8 cellular contexts compared by ENCODE assay signal in genomic region chr11:119094816-119095065, GRCh38. TPM values are rescaled to one million over a fixed set of nuclear protein-coding genes. Genes with fewer than 3 reads are reported as not detected.
DNase-seq lines count a peak whose midpoint lies in the region; ATAC-seq and TF ChIP-seq lines count a peak whose summit lies in the region.

No MANE protein-coding gene starts in this region.

- TF ChIP-seq POLR2A in GM18505 (IDR thresholded peaks at IDR 0.05; ENCODE audit: borderline replicate concordance, extremely low read depth, insufficient read depth, insufficient read length) = no peak

- peaks cover 35% of the 10 kb centered on the region for H3K79me2 ChIP-seq in smooth muscle cell (ENCODE audit: low read depth)

- H3K4me2 ChIP-seq in BLaER1 (peak overlapping the region; percentile 90), smooth muscle cell (peak overlapping the region; percentile 92)

- peak overlapping the region; percentile 96 for H3K27ac ChIP-seq in BLaER1
- H3K27ac ChIP-seq in caudate nucleus (ENCODE audit: low read depth, low read length) = peak overlapping the region; percentile 89
- H3K27ac ChIP-seq in smooth muscle cell (ENCODE audit: low read depth) = peak overlapping the region; percentile 69

- H3K9ac ChIP-seq in BLaER1 (peak overlapping the region; percentile 97), smooth muscle cell (ENCODE audit: low read depth) (peak overlapping the region; percentile 59)

- H3K36me3 ChIP-seq in BLaER1 = peaks cover 63% of the 10 kb centered on the region
- peaks cover 2% of the 10 kb centered on the region for H3K36me3 ChIP-seq in kidney epithelial cell (ENCODE audit: control insufficient read depth, insufficient read depth, low read length)
- no peaks in the 10 kb centered on the region for H3K36me3 ChIP-seq in smooth muscle cell (ENCODE audit: low read depth)

- TF ChIP-seq CTCF in kidney epithelial cell (IDR thresholded peaks at IDR 0.05; ENCODE audit: insufficient read depth, low read length, poor library complexity, severe bottlenecking) (peak; percentile 81), smooth muscle cell (IDR thresholded peaks at IDR 0.05; ENCODE audit: borderline replicate concordance, insufficient read depth, poor library complexity, severe bottlenecking) (peak; percentile 55)

- H3F3A ChIP-seq in smooth muscle cell (ENCODE audit: low read depth) = peaks cover 14% of the 10 kb centered on the region

- peak; percentile 83 for DNase-seq in RKO (ENCODE audit: low spot score)
- DNase-seq in caudate nucleus (lab: John Stamatoyannopoulos, UW) = peak in 44 of 61 donors; percentile 27 to 86 (median 72)
- no peak for DNase-seq in kidney epithelial cell (ENCODE audit: low read depth)
- no peak for DNase-seq in smooth muscle cell (lab: John Stamatoyannopoulos, UW; ENCODE audit: unreplicated experiment)
- no peak for DNase-seq in MV-4-11 (lab: John Stamatoyannopoulos, UW)

- H3K4me1 ChIP-seq in BLaER1 = peaks cover 57% of the 10 kb centered on the region
- H3K4me1 ChIP-seq in smooth muscle cell (ENCODE audit: low read depth) = peaks cover 5% of the 10 kb centered on the region

- H3K9me3 ChIP-seq in BLaER1 = no peaks in the 10 kb centered on the region
- H3K9me3 ChIP-seq in smooth muscle cell (replicated peaks; ENCODE audit: low read depth) = no peaks in the 10 kb centered on the region

- H2AFZ ChIP-seq in smooth muscle cell (ENCODE audit: low read depth) = no peak overlapping the region

- H4K20me1 ChIP-seq in BLaER1 (peaks cover 39% of the 10 kb centered on the region), smooth muscle cell (ENCODE audit: low read depth) (peaks cover 14% of the 10 kb centered on the region)

- H3K4me3 ChIP-seq in BLaER1 = peak overlapping the region; percentile 98
- H3K4me3 ChIP-seq in kidney epithelial cell (ENCODE audit: low read depth, low read length) = peak overlapping the region; percentile 89
- H3K4me3 ChIP-seq in smooth muscle cell = peak overlapping the region; percentile 70

- ATAC-seq in GM18505 (IDR thresholded peaks at IDR 0.05; ENCODE audit: unreplicated experiment) = peak; percentile 31
- ATAC-seq in HG02970 (IDR thresholded peaks at IDR 0.05; ENCODE audit: low FRiP score, unreplicated experiment) = peak; percentile 39

- under 1% methylated on average over 15 of the region's 19 CpGs for WGBS in smooth muscle cell (ENCODE audit: low lambda C conversion rate)

- H3K27me3 ChIP-seq in BLaER1 (no peaks in the 10 kb centered on the region), kidney epithelial cell (ENCODE audit: control insufficient read depth, insufficient read depth, low read length) (no peaks in the 10 kb centered on the region), smooth muscle cell (ENCODE audit: low read depth) (no peaks in the 10 kb centered on the region)

RNA-seq across cellular contexts. Expression of gene DPAGT1, which starts 6.9 kb away (rescaled TPM):
- total RNA-seq in kidney epithelial cell (16.4 and 26.6 TPM in 2 replicates), smooth muscle cell (26.2 and 40.5 TPM in 2 replicates)
- polyA plus RNA-seq in smooth muscle cell = 68.1 and 73.7 TPM in 2 replicates

RNA-seq across cellular contexts. Expression of gene HMBS, which starts 10.1 kb away (rescaled TPM):
- 27.7 and 29.7 TPM in 2 replicates for total RNA-seq in kidney epithelial cell
- 13.9 and 33.7 TPM in 2 replicates for total RNA-seq in smooth muscle cell
- polyA plus RNA-seq in smooth muscle cell = 39.9 and 43.4 TPM in 2 replicates

RNA-seq across cellular contexts. Expression of gene C2CD2L, which starts 12.4 kb away (rescaled TPM):
- total RNA-seq in kidney epithelial cell (11.8 and 12.7 TPM in 2 replicates), smooth muscle cell (4.8 and 10.6 TPM in 2 replicates)
- 7.2 and 9.2 TPM in 2 replicates for polyA plus RNA-seq in smooth muscle cell

RNA-seq across cellular contexts. Expression of gene HINFP, which starts 26.6 kb away (rescaled TPM):
- 25.0 and 28.8 TPM in 2 replicates for total RNA-seq in kidney epithelial cell
- 17.3 and 18.6 TPM in 2 replicates for total RNA-seq in smooth muscle cell
- polyA plus RNA-seq in smooth muscle cell = 11.2 and 15.6 TPM in 2 replicates

RNA-seq across cellular contexts. Expression of gene VPS11, which starts 27.1 kb away (rescaled TPM):
- total RNA-seq in kidney epithelial cell (30.7 and 39.0 TPM in 2 replicates), smooth muscle cell (32.3 and 33.8 TPM in 2 replicates)
- 33.1 and 38.7 TPM in 2 replicates for polyA plus RNA-seq in smooth muscle cell

Comparison
In these comparisons a context has a peak if more than half of its experiments do, and no peak if none do; other contexts are left out.
1. DNase-seq: peak in RKO (single experiment) and caudate nucleus (44 of 61); none in kidney epithelial cell (single experiment), smooth muscle cell (single experiment) and MV-4-11 (single experiment).
2. Peak in every context shown above with its lines, with median percentiles within 50 percentile points of each other: H3K27ac ChIP-seq and H3K4me3 ChIP-seq.